In genomic region chr20:16208443-16208842, GRCh38 we compare ENCODE assay signal across 9 cellular contexts.
"Had no signal": no experiment of that assay in that cellular context is flagged by ENCODE, and none has a peak within 500 bp of the region (broad histone marks: within the 10 kb centered on the region; RNA-seq: fewer than 3 reads in every experiment).

No MANE protein-coding gene starts in this region.

- H3K4me3 Mint-ChIP-seq: GM23338, H9 had no signal

- H3K4me1 Mint-ChIP-seq: GM23338, H9 had no signal

- H2AFZ ChIP-seq: GM23338 had no signal

- DNase-seq: H9, HCEC 1CT, IMR-90, KBM-7 had no signal

- H3K27ac Mint-ChIP-seq: GM23338, H9 had no signal

- H3K4me2 ChIP-seq: GM23338, KMS-11 had no signal

- H3K9me3 Mint-ChIP-seq: GM23338, H9 had no signal

- FAIRE-seq: H1, H54 had no signal

- H3K4me3 ChIP-seq: GM23338 had no signal

- ATAC-seq: GM23338 had no signal

- H3K27ac ChIP-seq: HL-60, KMS-11 had no signal

- H3K9ac ChIP-seq: KMS-11 had no signal
